8 cellular contexts compared by ENCODE assay signal in the genomic region with DNA sequence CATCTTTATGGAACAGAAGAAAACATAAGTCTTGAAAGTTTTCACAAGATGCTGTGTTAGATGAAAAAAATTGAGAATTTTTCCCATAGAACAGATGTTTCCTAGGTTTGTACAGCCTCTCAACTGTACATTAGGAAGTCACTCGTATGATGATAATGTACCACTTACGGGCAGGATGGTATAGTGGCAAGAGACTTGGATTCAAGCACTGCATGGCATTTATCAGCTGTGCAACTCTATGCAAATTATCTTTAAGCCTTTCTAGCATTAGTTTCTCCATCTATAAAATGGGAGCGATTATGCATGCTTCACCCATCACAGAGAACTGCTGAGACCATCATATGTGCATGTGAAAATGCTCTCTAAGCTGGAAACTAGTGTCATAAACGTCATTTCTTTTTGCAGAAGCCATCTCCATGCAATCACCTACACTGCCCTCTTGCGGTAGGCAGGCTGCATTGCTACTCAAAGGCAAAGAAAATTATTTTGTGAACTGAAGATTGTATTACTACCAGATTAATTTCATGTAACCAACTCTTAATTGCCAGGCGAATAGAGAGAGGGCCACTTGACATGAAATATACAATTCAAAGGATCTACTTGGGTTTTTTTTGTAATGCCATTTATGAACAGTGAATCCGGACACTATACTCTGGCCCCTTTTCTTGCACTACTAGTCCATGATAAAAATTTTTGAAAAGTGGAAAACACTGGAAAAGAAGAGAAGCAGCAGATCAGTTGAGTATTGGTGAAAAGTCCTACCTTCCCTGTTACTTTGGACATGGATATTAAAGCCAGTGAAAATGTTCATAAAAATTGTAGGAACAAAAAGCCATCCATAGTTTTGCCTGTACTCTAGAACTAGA.
A peak's percentile ranks its signal among the peaks of the same experiment; 100 is the strongest.
DNase-seq lines count a peak whose midpoint lies in the region; ATAC-seq and TF ChIP-seq lines count a peak whose summit lies in the region.

No MANE protein-coding gene starts in this region.

- no peak overlapping the region for H3K27ac ChIP-seq in Karpas-422 (ENCODE audit: low read length)

- no peak overlapping the region for H3K4me2 ChIP-seq in Karpas-422 (ENCODE audit: low read depth, low read length, poor library complexity, severe bottlenecking)

- TF ChIP-seq CTCF in astrocyte of the spinal cord (IDR thresholded peaks at IDR 0.05; ENCODE audit: low read depth, low read length) (peak; percentile 99), kidney epithelial cell (IDR thresholded peaks at IDR 0.05; ENCODE audit: insufficient read depth, low read length, poor library complexity, severe bottlenecking) (peak; percentile 98)

- no peak for ATAC-seq in HG03196 (IDR thresholded peaks at IDR 0.05; ENCODE audit: unreplicated experiment)

- H3K36me3 ChIP-seq in Karpas-422 (ENCODE audit: insufficient read depth, low read length) (no peaks in the 10 kb centered on the region), kidney epithelial cell (ENCODE audit: control insufficient read depth, insufficient read depth, low read length) (no peaks in the 10 kb centered on the region)

- H3K27me3 ChIP-seq in Karpas-422 (ENCODE audit: low read length) (no peaks in the 10 kb centered on the region), kidney epithelial cell (ENCODE audit: control insufficient read depth, insufficient read depth, low read length) (no peaks in the 10 kb centered on the region)

- H4K20me1 ChIP-seq in Karpas-422 (ENCODE audit: insufficient read depth, low read depth, low read length): peaks cover 6% of the 10 kb centered on the region; the same call in 1 of the 2 replicates

- H3K9ac ChIP-seq in Karpas-422 (ENCODE audit: low read length): no peak overlapping the region

- H3K79me2 ChIP-seq in Karpas-422 (ENCODE audit: low read length): no peaks in the 10 kb centered on the region

- DNase-seq in G401 (ENCODE audit: low spot score): peak; percentile 70
- peak; percentile 81 for DNase-seq in Karpas-422
- DNase-seq in SKM-1 treated with dmso at 0.1 percent for 144 hours (lab: John Stamatoyannopoulos, UW; ENCODE audit: unreplicated experiment): peak; percentile 31
- peak; percentile 51 for DNase-seq in astrocyte of the spinal cord (ENCODE audit: low read depth, low spot score)
- DNase-seq in kidney epithelial cell (ENCODE audit: low read depth): no peak
- DNase-seq in stimulated activated CD4-positive, alpha-beta T cell treated with anti-CD3 and anti-CD28 coated beads, TNF-alpha, amount 100 ng/mL, for 24 hours (ENCODE audit: low read depth in 3 of 3): peak; percentile 27 to 40 (median 33)
- DNase-seq in ureter (ENCODE audit: low spot score): no peak

- H2AFZ ChIP-seq in Karpas-422 (ENCODE audit: low read length): no peak overlapping the region

- in situ Hi-C loops in G401 (cut with HindIII; ENCODE audit: low sequenced_read_pairs): no loop called here
- in situ Hi-C loops in astrocyte of the spinal cord (cut with HindIII; ENCODE audit: low sequenced_read_pairs): no loop called here

- no peaks in the 10 kb centered on the region for H3K4me1 ChIP-seq in Karpas-422 (ENCODE audit: low read length)

- no peaks in the 10 kb centered on the region for H3K9me2 ChIP-seq in Karpas-422 (replicated peaks; ENCODE audit: insufficient read depth, low read length)

- H3K9me3 ChIP-seq in Karpas-422 (ENCODE audit: low read length): no peaks in the 10 kb centered on the region

- H3K4me3 ChIP-seq in Karpas-422 (ENCODE audit: low read length) (no peak overlapping the region), astrocyte of the spinal cord (ENCODE audit: low read depth, low read length) (no peak overlapping the region), kidney epithelial cell (ENCODE audit: low read depth, low read length) (no peak overlapping the region)

Comparison
In these comparisons a context has a peak if more than half of its experiments do, and no peak if none do; other contexts are left out.
1. DNase-seq: peak in G401 (single experiment), Karpas-422 (single experiment), SKM-1 treated with dmso at 0.1 percent for 144 hours (single experiment), astrocyte of the spinal cord (single experiment) and stimulated activated CD4-positive, alpha-beta T cell treated with anti-CD3 and anti-CD28 coated beads, TNF-alpha, amount 100 ng/mL, for 24 hours (3 of 3); none in kidney epithelial cell (single experiment) and ureter (single experiment).